Comparison of ENCODE assay signal across 12 cellular contexts in the genomic region with DNA sequence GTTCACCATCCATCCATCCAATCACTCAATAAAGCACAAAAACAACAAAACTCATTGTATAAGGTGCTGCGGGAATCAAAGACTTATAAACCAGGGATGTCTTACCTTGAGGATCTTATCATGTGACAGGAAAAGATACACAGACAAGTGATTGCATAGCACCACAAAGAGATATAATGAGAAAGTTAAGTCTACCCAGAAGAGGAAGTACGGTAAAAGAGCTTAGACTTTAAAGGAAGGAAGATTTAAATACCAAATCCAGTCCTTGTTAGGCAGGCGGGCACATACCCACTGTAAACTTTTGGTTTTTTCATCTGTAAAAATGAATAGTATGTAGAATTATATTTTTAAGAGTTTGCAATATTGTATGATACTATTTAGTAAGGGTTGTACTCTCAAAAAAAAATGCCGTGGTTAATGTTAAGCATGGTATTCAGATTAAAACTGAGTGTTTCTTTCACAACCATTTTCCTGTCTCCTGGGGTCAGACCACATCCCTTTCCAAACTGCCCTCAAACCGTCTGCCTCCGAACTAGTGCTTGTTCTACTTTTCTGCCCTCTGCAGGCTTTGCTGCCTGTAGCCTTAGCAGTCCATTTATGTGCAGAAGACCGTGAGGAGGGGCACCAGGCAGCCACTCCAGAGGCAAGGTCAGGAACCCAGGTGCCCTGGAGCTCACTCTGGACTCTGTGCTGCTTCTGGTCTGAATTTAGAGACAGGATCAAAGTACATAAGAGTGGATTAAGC.
A peak's percentile ranks its signal among the peaks of the same experiment; 100 is the strongest.
DNase-seq lines count a peak whose midpoint lies in the region; ATAC-seq lines count a peak whose summit lies in the region.
"Had no signal": no experiment of that assay in that cellular context is flagged by ENCODE, and none has a peak within 500 bp of the region (broad histone marks: within the 10 kb centered on the region; RNA-seq: fewer than 3 reads in every experiment).

No MANE protein-coding gene starts in this region.

- no peaks in the 10 kb centered on the region for H3K36me3 Mint-ChIP-seq in T-helper 1 cell treated with Interleukin-12 subunit alpha and Interleukin-12 subunit beta and Interleukin-4 antibody, amounts not matched to agents 30 μg/mL and 1 μg/mL, for 36 hours (ENCODE audit: low read depth)

- H3K9me3 Mint-ChIP-seq in T-helper 1 cell treated with Interleukin-12 subunit alpha and Interleukin-12 subunit beta and Interleukin-4 antibody, amounts not matched to agents 30 μg/mL and 1 μg/mL, for 36 hours: peaks cover 8% of the 10 kb centered on the region

- peaks cover 18% of the 10 kb centered on the region for H3K4me1 Mint-ChIP-seq in T-helper 1 cell treated with Interleukin-12 subunit alpha and Interleukin-12 subunit beta and Interleukin-4 antibody, amounts not matched to agents 30 μg/mL and 1 μg/mL, for 36 hours (ENCODE audit: low read depth)

- H3K4me3 Mint-ChIP-seq in T-helper 1 cell treated with Interleukin-12 subunit alpha and Interleukin-12 subunit beta and Interleukin-4 antibody, amounts not matched to agents 30 μg/mL and 1 μg/mL, for 36 hours: peak overlapping the region; percentile 64

- H3K27ac Mint-ChIP-seq in T-helper 1 cell treated with Interleukin-12 subunit alpha and Interleukin-12 subunit beta and Interleukin-4 antibody, amounts not matched to agents 30 μg/mL and 1 μg/mL, for 36 hours: peak overlapping the region; percentile 72

- DNase-seq in GF-D8 (lab: John Stamatoyannopoulos, UW) (peak; percentile 88), iPS-NIHi7 (ENCODE audit: extremely low spot score) (peak; percentile 41), EL (no peak), NCI-H146 treated with DMSO at 0.1 percent for 48 hours (lab: John Stamatoyannopoulos, UW; ENCODE audit: unreplicated experiment) (no peak), NCI-H524 treated with DMSO at 0.1 percent for 48 hours (lab: John Stamatoyannopoulos, UW) (no peak)
- DNase-seq: activated CD4-positive, CD25-positive, alpha-beta regulatory T cell treated with anti-CD3 and anti-CD28 coated beads, Interleukin-2, amount 50 U/mL, for 72 hours; kidney glomerular epithelial cell; NCI-H1436 treated with DMSO at 0.1 percent for 48 hours; Peyer's patch had no signal

- peak; percentile 61 for ATAC-seq in HG03159 (IDR thresholded peaks at IDR 0.05; ENCODE audit: unreplicated experiment)
- ATAC-seq in HG03025 (IDR thresholded peaks at IDR 0.05; ENCODE audit: low FRiP score, unreplicated experiment): no peak

- H3K27me3 Mint-ChIP-seq in T-helper 1 cell treated with Interleukin-12 subunit alpha and Interleukin-12 subunit beta and Interleukin-4 antibody, amounts not matched to agents 30 μg/mL and 1 μg/mL, for 36 hours (ENCODE audit: low read depth): no peaks in the 10 kb centered on the region

Comparison
In these comparisons a context has a peak if more than half of its experiments do, and no peak if none do; other contexts are left out.
1. DNase-seq: peak in GF-D8 (single experiment) and iPS-NIHi7 (single experiment); none in EL (single experiment), NCI-H146 treated with DMSO at 0.1 percent for 48 hours (single experiment) and NCI-H524 treated with DMSO at 0.1 percent for 48 hours (single experiment).